In the genomic region with DNA sequence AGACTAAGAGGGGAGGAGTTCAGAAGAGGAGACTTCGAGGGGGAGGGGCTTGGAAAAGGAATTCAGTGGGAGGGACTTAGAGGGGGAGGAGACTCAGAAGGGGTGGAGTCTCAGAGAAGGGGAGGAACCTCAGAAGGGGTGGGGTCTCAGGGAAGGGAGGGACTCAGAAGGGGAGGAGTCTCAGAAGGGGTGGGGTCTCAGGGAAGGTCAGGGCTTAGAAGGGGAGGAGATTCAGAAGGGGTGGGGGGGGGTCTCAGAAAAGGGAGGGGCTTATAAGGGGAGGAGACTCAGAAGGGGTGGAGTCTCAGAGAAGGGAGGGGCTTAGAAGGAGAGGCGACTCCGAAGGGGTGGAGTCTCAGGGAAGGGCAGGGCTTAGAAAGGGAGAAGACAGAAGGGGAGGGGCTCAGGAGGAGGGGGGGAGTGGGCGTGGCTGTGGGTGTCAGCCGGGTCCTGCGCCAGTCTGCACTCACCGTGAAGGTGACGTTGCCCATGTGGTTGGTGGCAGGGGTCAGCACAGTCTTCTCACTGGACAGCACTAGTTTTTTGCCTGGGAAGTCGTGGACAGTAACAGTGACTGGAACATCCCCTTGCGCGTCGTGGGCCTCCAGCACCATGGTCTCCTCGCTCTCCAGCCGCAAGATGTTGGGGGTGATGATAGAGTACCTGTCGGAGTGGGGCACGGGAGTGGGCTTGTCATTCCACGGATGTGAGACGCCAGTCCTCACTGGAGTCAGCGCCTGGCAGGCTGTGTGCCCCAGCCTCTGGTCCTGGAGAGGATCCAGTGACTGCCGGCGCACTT, we compare ENCODE assay signal across 8 cellular contexts. TPM values are rescaled to one million over a fixed set of nuclear protein-coding genes. Genes with fewer than 3 reads are reported as not detected.
DNase-seq lines count a peak whose midpoint lies in the region; ATAC-seq and TF ChIP-seq lines count a peak whose summit lies in the region.

No MANE protein-coding gene starts in this region.

- peak overlapping the region; percentile 16 for H3K4me3 ChIP-seq in RWPE2 (ENCODE audit: severe bottlenecking)
- H3K4me3 ChIP-seq in fibroblast of mammary gland (ENCODE audit: control insufficient read depth, low read depth, low read length): no peak overlapping the region
- H3K4me3 ChIP-seq in esophagus squamous epithelium: peak overlapping the region in 2 of 4 donors; percentile 29 to 57

- ATAC-seq in RWPE2 (ENCODE audit: low read depth) (peak; percentile 37; the same call in 2 of the 3 replicates), GM21786 (IDR thresholded peaks at IDR 0.05; ENCODE audit: unreplicated experiment) (no peak)

- H3K4me1 ChIP-seq in RWPE2 (ENCODE audit: insufficient read depth, poor library complexity, severe bottlenecking) (peaks cover 23% of the 10 kb centered on the region), esophagus squamous epithelium (peaks cover 0 to 36% (median 18%) of the 10 kb centered on the region in 3 donors)

- TF ChIP-seq CTCF in RWPE2 (IDR thresholded peaks at IDR 0.05; ENCODE audit: poor library complexity, severe bottlenecking) (no peak), fibroblast of mammary gland (conservative IDR thresholded peaks at IDR 0.05; ENCODE audit: control insufficient read depth, insufficient read depth, low read depth, low read length) (no peak), esophagus squamous epithelium (IDR thresholded peaks at IDR 0.05) (no peak)

- no peak for TF ChIP-seq POLR2A in esophagus squamous epithelium (IDR thresholded peaks at IDR 0.05)

- DNase-seq in DMS53 (lab: John Stamatoyannopoulos, UW) (peak; percentile 41), DMS53 treated with DMSO at 0.1 percent for 48 hours (lab: John Stamatoyannopoulos, UW; ENCODE audit: unreplicated experiment) (no peak), RWPE2 (ENCODE audit: low spot score) (no peak), fibroblast of mammary gland (ENCODE audit: low read depth) (peak; percentile 37), putamen (ENCODE audit: low spot score) (peak; percentile 39), esophagus squamous epithelium (lab: John Stamatoyannopoulos, UW) (no peak), NCI-H2107 treated with DMSO at 0.1 percent for 48 hours (lab: John Stamatoyannopoulos, UW; ENCODE audit: unreplicated experiment) (no peak)

- peak overlapping the region; percentile 52 for H3K27ac ChIP-seq in RWPE2 (ENCODE audit: poor library complexity, severe bottlenecking)
- H3K27ac ChIP-seq in esophagus squamous epithelium: peak overlapping the region in 1 of 4 donors; percentile 21

- 73 to 75% methylated on average over 21 of the region's 21 CpGs for WGBS in esophagus squamous epithelium, 2 donors

- H3K9me3 ChIP-seq in RWPE2 (ENCODE audit: severe bottlenecking) (no peaks in the 10 kb centered on the region), esophagus squamous epithelium (no peaks in the 10 kb centered on the region)

- H3K36me3 ChIP-seq in RWPE2 (ENCODE audit: low read depth): peaks cover 13% of the 10 kb centered on the region
- no peaks in the 10 kb centered on the region for H3K36me3 ChIP-seq in esophagus squamous epithelium

- intact Hi-C loops in esophagus squamous epithelium (cut with DNase I): no loop called here

- H3K27me3 ChIP-seq in RWPE2 (ENCODE audit: insufficient read depth, poor library complexity, severe bottlenecking): no peaks in the 10 kb centered on the region
- peaks cover 0 to 10% (median 0%) of the 10 kb centered on the region in 4 donors for H3K27me3 ChIP-seq in esophagus squamous epithelium

RNA-seq across cellular contexts. Expression of a gene that starts 1.5 kb away (rescaled TPM):
- 100 to 1,000 TPM in 2 of 4 donors, 10 to 100 TPM in 2; 12.0 to 501 (median 189) TPM for total RNA-seq in esophagus squamous epithelium

RNA-seq across cellular contexts. Expression of a gene that starts 18.4 kb away (rescaled TPM):
- total RNA-seq in esophagus squamous epithelium: 10 to 100 TPM; 45.7 to 72.8 (median 52.0) TPM

RNA-seq across cellular contexts. Expression of a gene that starts 20.5 kb away (rescaled TPM):
- total RNA-seq in esophagus squamous epithelium: 100 to 1,000 TPM in 3 of 4 donors, 10 to 100 TPM in 1; 67.6 to 160 (median 117) TPM

RNA-seq across cellular contexts. Expression of a gene that starts 48.3 kb away (rescaled TPM):
- 10 to 100 TPM; 17.3 to 52.1 (median 40.6) TPM for total RNA-seq in esophagus squamous epithelium

RNA-seq across cellular contexts. Expression of a gene that starts 49.0 kb away (rescaled TPM):
- total RNA-seq in esophagus squamous epithelium: 1 to 10 TPM in 2 of 4 donors, under 1 TPM in 2; 0.09 to 1.3 (median 0.86) TPM

Comparison
In these comparisons a context has a peak if more than half of its experiments do, and no peak if none do; other contexts are left out.
1. DNase-seq: peak in DMS53 (single experiment), fibroblast of mammary gland (single experiment) and putamen (single experiment); none in DMS53 treated with DMSO at 0.1 percent for 48 hours (single experiment), RWPE2 (single experiment), esophagus squamous epithelium (single experiment) and NCI-H2107 treated with DMSO at 0.1 percent for 48 hours (single experiment).